23 cellular contexts compared by ENCODE assay signal in genomic region chr16:74717367-74717766, GRCh38. TPM values are rescaled to one million over a fixed set of nuclear protein-coding genes. Genes with fewer than 3 reads are reported as not detected.
A peak's percentile ranks its signal among the peaks of the same experiment; 100 is the strongest.
DNase-seq lines count a peak whose midpoint lies in the region; FAIRE-seq and TF ChIP-seq lines count a peak whose summit lies in the region.
"Had no signal": no experiment of that assay in that cellular context is flagged by ENCODE, and none has a peak within 500 bp of the region (broad histone marks: within the 10 kb centered on the region; RNA-seq: fewer than 3 reads in every experiment).

No MANE protein-coding gene starts in this region.

- no peak for DNase-seq in bronchial epithelial cell (ENCODE audit: low read depth)
- DNase-seq in spleen = peak; percentile 41
- no peak for DNase-seq in DMS79 (lab: John Stamatoyannopoulos, UW)
- no peak for DNase-seq in AG08396 (ENCODE audit: low spot score)
- no peak for DNase-seq in DMS53 treated with DMSO at 0.1 percent for 48 hours (lab: John Stamatoyannopoulos, UW; ENCODE audit: unreplicated experiment)
- DNase-seq in breast epithelium (ENCODE audit: low spot score in 2 of 2) = no peak
- DNase-seq: DMS153, GM23248, H9, KBM-7, NCI-H2029, NCI-H526 treated with DMSO at 0.1 percent for 48 hours, OCI-M1, SHP77 treated with DMSO at 0.1 percent for 48 hours, SW 1271 had no signal

- H3K4me2 ChIP-seq in BLaER1 treated with 17β-estradiol and CSF1 and Interleukin-3, amounts not matched to agents 10 nM and 100 nM = peak overlapping the region in 8 of 11 experiments; percentile 9 to 45 (median 34); a peak in 10 of 22 replicates

- TF ChIP-seq CTCF in bronchial epithelial cell (IDR thresholded peaks at IDR 0.05; ENCODE audit: insufficient read depth, low read length, severe bottlenecking) (no peak), spleen (IDR thresholded peaks at IDR 0.05 in 8 of 11, conservative IDR thresholded peaks at IDR 0.05 in 3 of 11) (no peak), breast epithelium (IDR thresholded peaks at IDR 0.05) (no peak)

- TF ChIP-seq POLR2A in spleen (IDR thresholded peaks at IDR 0.05) (no peak), breast epithelium (IDR thresholded peaks at IDR 0.05) (no peak)

- intact Hi-C loops in spleen (cut with DNase I; ENCODE audit: low total_unique reads) = no loop called here
- intact Hi-C loops in breast epithelium (cut with DNase I; ENCODE audit: low total_unique reads) = no loop called here

- H3K4me3 ChIP-seq in BLaER1 treated with 17β-estradiol and CSF1 and Interleukin-3, amounts not matched to agents 10 nM and 100 nM = no peak overlapping the region
- no peak overlapping the region for H3K4me3 ChIP-seq in bronchial epithelial cell (ENCODE audit: low read depth, low read length)
- no peak overlapping the region for H3K4me3 ChIP-seq in spleen
- no peak overlapping the region for H3K4me3 ChIP-seq in breast epithelium
- H3K4me3 ChIP-seq: GM23248, Peyer's patch had no signal

- 66 to 90% (median 77%) methylated on average over 4 to 7 of the region's 7 CpGs for WGBS in spleen, 5 donors

- H3K27me3 ChIP-seq in BLaER1 treated with 17β-estradiol and CSF1 and Interleukin-3, amounts not matched to agents 10 nM and 100 nM = no peaks in the 10 kb centered on the region
- no peaks in the 10 kb centered on the region for H3K27me3 ChIP-seq in bronchial epithelial cell (ENCODE audit: control insufficient read depth, insufficient read depth, low read length)
- H3K27me3 ChIP-seq in layer of hippocampus (ENCODE audit: control insufficient read depth, insufficient read depth, low read length) = no peaks in the 10 kb centered on the region
- no peaks in the 10 kb centered on the region for H3K27me3 ChIP-seq in spleen (replicated peaks in 1 of 7)
- H3K27me3 ChIP-seq in breast epithelium = no peaks in the 10 kb centered on the region
- H3K27me3 ChIP-seq: Peyer's patch had no signal

- H3K36me3 ChIP-seq in BLaER1 treated with 17β-estradiol and CSF1 and Interleukin-3, amounts not matched to agents 10 nM and 100 nM = no peaks in the 10 kb centered on the region
- H3K36me3 ChIP-seq in bronchial epithelial cell (ENCODE audit: control insufficient read depth, insufficient read depth, low read length) (no peaks in the 10 kb centered on the region), spleen (no peaks in the 10 kb centered on the region), breast epithelium (no peaks in the 10 kb centered on the region)
- H3K36me3 ChIP-seq: Peyer's patch had no signal

- no peaks in the 10 kb centered on the region for H3K9me3 ChIP-seq in BLaER1 treated with 17β-estradiol and CSF1 and Interleukin-3, amounts not matched to agents 10 nM and 100 nM (replicated peaks in 1 of 11)
- H3K9me3 ChIP-seq in spleen (no peaks in the 10 kb centered on the region), breast epithelium (no peaks in the 10 kb centered on the region)
- H3K9me3 ChIP-seq: Peyer's patch had no signal

- no peaks in the 10 kb centered on the region for H4K20me1 ChIP-seq in BLaER1 treated with 17β-estradiol and CSF1 and Interleukin-3, amounts not matched to agents 10 nM and 100 nM

- peaks cover 6 to 24% (median 19%) of the 10 kb centered on the region in 10 experiments for H3K4me1 ChIP-seq in BLaER1 treated with 17β-estradiol and CSF1 and Interleukin-3, amounts not matched to agents 10 nM and 100 nM
- H3K4me1 ChIP-seq in spleen = no peaks in the 10 kb centered on the region
- H3K4me1 ChIP-seq in breast epithelium = no peaks in the 10 kb centered on the region
- H3K4me1 ChIP-seq: Peyer's patch had no signal

- H3K27ac ChIP-seq in BLaER1 treated with 17β-estradiol and CSF1 and Interleukin-3, amounts not matched to agents 10 nM and 100 nM = peak overlapping the region in 1 of 11 experiments; percentile 12; a peak in 1 of 22 replicates
- H3K27ac ChIP-seq in layer of hippocampus (ENCODE audit: low read depth, low read length) (peak overlapping the region; percentile 69), spleen (no peak overlapping the region), breast epithelium (no peak overlapping the region)
- H3K27ac ChIP-seq: GM23248, Peyer's patch had no signal

- peak overlapping the region in 1 of 11 experiments; percentile 33; a peak in 2 of 22 replicates for H3K9ac ChIP-seq in BLaER1 treated with 17β-estradiol and CSF1 and Interleukin-3, amounts not matched to agents 10 nM and 100 nM
- H3K9ac ChIP-seq: GM23248 had no signal

- FAIRE-seq in bronchial epithelial cell (lab: Jason Lieb, UNC) = peak; percentile 13
- FAIRE-seq: A204.1, HTR-8/SVneo had no signal

RNA-seq across cellular contexts. Expression of gene MLKL, which starts 16.7 kb away (rescaled TPM):
- total RNA-seq in bronchial epithelial cell (2.7 and 6.3 TPM in 2 replicates), spleen (10 to 100 TPM; 45.1 to 69.6 (median 52.7) TPM), breast epithelium (10 to 100 TPM; 13.3 to 22.6 (median 14.9) TPM)
- polyA plus RNA-seq in spleen = 10 to 100 TPM; 21.4 to 39.0 (median 32.1) TPM
- total RNA-seq: G401 had no signal

RNA-seq across cellular contexts. Expression of gene RFWD3, which starts 50.7 kb away (rescaled TPM):
- total RNA-seq in bronchial epithelial cell (11.6 and 13.7 TPM in 2 replicates), spleen (10 to 100 TPM; 20.3 to 40.6 (median 32.5) TPM), breast epithelium (10 to 100 TPM; 11.0 to 23.6 (median 18.7) TPM)
- polyA plus RNA-seq in spleen = 10 to 100 TPM in 1 of 3 donors, 1 to 10 TPM in 2; 4.6 to 10.4 (median 5.1) TPM

RNA-seq across cellular contexts. Expression of gene FA2H, which starts 57.3 kb away (rescaled TPM):
- total RNA-seq in bronchial epithelial cell = 1.6 and 3.2 TPM in 2 replicates
- total RNA-seq in spleen = 1 to 10 TPM in 1 of 7 donors, under 1 TPM in 6; 0.32 to 2.6 (median 0.64) TPM
- polyA plus RNA-seq in spleen = under 1 TPM; 0.23 to 0.61 (median 0.41) TPM
- total RNA-seq in breast epithelium = 1 to 10 TPM in 1 of 3 donors, under 1 TPM in 1, not detected in 1; 0.33 to 1.8 TPM
- total RNA-seq: Daoy, G401, GM23248, MCF 10A had no signal
- polyA plus RNA-seq: GM23248 had no signal
